Comparison of ENCODE assay signal across 20 cellular contexts in genomic region chr17:32268734-32269288, GRCh38. TPM values are rescaled to one million over a fixed set of nuclear protein-coding genes. Genes with fewer than 3 reads are reported as not detected.
DNase-seq lines count a peak whose midpoint lies in the region; FAIRE-seq and TF ChIP-seq lines count a peak whose summit lies in the region.
"Had no signal": no experiment of that assay in that cellular context is flagged by ENCODE, and none has a peak within 500 bp of the region (broad histone marks: within the 10 kb centered on the region; RNA-seq: fewer than 3 reads in every experiment).

No MANE protein-coding gene starts in this region.

- no peak overlapping the region for H3K27ac ChIP-seq in endothelial cell of umbilical vein (ENCODE audit: insufficient read depth, low read depth, low read length)
- H3K27ac ChIP-seq: 22Rv1, GM23248, KMS-11, SJSA1 had no signal

- no peaks in the 10 kb centered on the region for H4K20me1 ChIP-seq in endothelial cell of umbilical vein (replicated peaks; ENCODE audit: control insufficient read depth, extremely low read depth, insufficient read depth, low read length)

- H3K79me2 ChIP-seq in endothelial cell of umbilical vein (ENCODE audit: control insufficient read depth, insufficient read depth, low read length), result no peaks in the 10 kb centered on the region

- peaks cover 11 to 13% (median 12%) of the 10 kb centered on the region in 3 donors for H3K4me1 Mint-ChIP-seq in IgD-negative memory B cell

- H3K9me1 ChIP-seq in endothelial cell of umbilical vein (replicated peaks; ENCODE audit: control insufficient read depth, extremely low read depth, insufficient read depth, low read length), result no peaks in the 10 kb centered on the region

- peak overlapping the region in 3 of 4 donors; percentile 11 to 57 (median 35) for H3K4me3 Mint-ChIP-seq in IgD-negative memory B cell

- POLR2A ChIA-PET in endothelial cell of umbilical vein (lab: Charles Lee), result no interaction called here

- H3K9me3 ChIP-seq in endothelial cell of umbilical vein (replicated peaks; ENCODE audit: control insufficient read depth, insufficient read depth, low read length), result no peaks in the 10 kb centered on the region

- TF ChIP-seq CTCF in endothelial cell of umbilical vein (IDR thresholded peaks at IDR 0.05; ENCODE audit: extremely low read depth in 1 of 2, insufficient read depth in 1 of 2, low read depth in 1 of 2, low read length in 2 of 2) (no peak), GM10266 (IDR thresholded peaks at IDR 0.05; ENCODE audit: control insufficient read depth, insufficient read depth, low read depth, missing control alignments) (no peak)

- DNase-seq in DMS 273 (lab: John Stamatoyannopoulos, UW; ENCODE audit: unreplicated experiment) (peak; percentile 21), DMS 273 treated with DMSO at 0.1 percent for 48 hours (lab: John Stamatoyannopoulos, UW) (no peak), endothelial cell of umbilical vein (ENCODE audit: low read depth, low spot score) (no peak), urothelium cell line (ENCODE audit: low spot score) (no peak), SW 1271 (lab: John Stamatoyannopoulos, UW) (no peak), GM19240 (ENCODE audit: insufficient read length, low spot score) (no peak), GM10266 (ENCODE audit: extremely low spot score) (no peak)
- DNase-seq: GF-D8, NCI-H1417 treated with DMSO at 0.1 percent for 48 hours, NCI-H187 treated with DMSO at 0.1 percent for 48 hours, NCI-H226, NCI-H524 had no signal

- dilution Hi-C loops in endothelial cell of umbilical vein (cut with MboI; ENCODE audit: extremely low pct_ligation_motif_present, low sequenced_read_pairs), result no loop called here

- no peak for TF ChIP-seq POLR2A in endothelial cell of umbilical vein (IDR thresholded peaks at IDR 0.05; ENCODE audit: low read depth, low read length)

- peaks cover 10% of the 10 kb centered on the region for H3K4me1 ChIP-seq in endothelial cell of umbilical vein (ENCODE audit: control insufficient read depth, extremely low read depth, insufficient read depth, low read length)

- no peak overlapping the region for H2AFZ ChIP-seq in endothelial cell of umbilical vein (ENCODE audit: low read depth, low read length)
- H2AFZ ChIP-seq: GM23248 had no signal

- CTCF ChIA-PET in endothelial cell of umbilical vein (lab: Charles Lee), result no interaction called here

- H3K9ac ChIP-seq in endothelial cell of umbilical vein (replicated peaks; ENCODE audit: extremely low read depth, insufficient read depth, low read length), result no peak overlapping the region
- H3K9ac ChIP-seq: GM23248, KMS-11 had no signal

- no peak overlapping the region for H3K4me2 ChIP-seq in endothelial cell of umbilical vein (ENCODE audit: insufficient read depth, low read length)
- H3K4me2 ChIP-seq: KMS-11 had no signal

- FAIRE-seq in endothelial cell of umbilical vein (lab: Jason Lieb, UNC), result peak; percentile 18
- FAIRE-seq in urothelium cell line (lab: Jason Lieb, UNC), result peak; percentile 90
- FAIRE-seq: GM12878, GM19239 had no signal

- peaks cover 49 to 62% of the 10 kb centered on the region in 2 experiments for H3K27me3 ChIP-seq in endothelial cell of umbilical vein (ENCODE audit: control insufficient read depth in 2 of 2, insufficient read depth in 2 of 2, low read length in 2 of 2)

- H3K4me3 ChIP-seq in endothelial cell of umbilical vein (replicated peaks in 1 of 3; ENCODE audit: insufficient read depth in 1 of 3, low read depth in 1 of 3, low read length in 3 of 3), result no peak overlapping the region
- H3K4me3 ChIP-seq: GM12878, GM23248, SJSA1 had no signal

- no TSS peak for BruUV-seq in endothelial cell of umbilical vein (replicated peaks; lab: Mats Ljungman, UMichigan)

- peaks cover 48% of the 10 kb centered on the region for H3K27me3 Mint-ChIP-seq in IgD-negative memory B cell

- no peaks in the 10 kb centered on the region for H3K9me3 Mint-ChIP-seq in IgD-negative memory B cell

- intact Hi-C loops in endothelial cell of umbilical vein (cut with micrococcal nuclease), result no loop called here

- H3K27ac Mint-ChIP-seq in IgD-negative memory B cell, result no peak overlapping the region

- no peaks in the 10 kb centered on the region for H3K36me3 Mint-ChIP-seq in IgD-negative memory B cell

- no peaks in the 10 kb centered on the region for H3K36me3 ChIP-seq in endothelial cell of umbilical vein (ENCODE audit: control insufficient read depth in 2 of 2, extremely low read depth in 1 of 2, insufficient read depth in 2 of 2, low read length in 2 of 2)
- H3K36me3 ChIP-seq: SJSA1 had no signal

TF ChIP-seq in endothelial cell of umbilical vein, 7 proteins besides CTCF, POLR2A, EP300 and RAD21:
- TF ChIP-seq JUN (IDR thresholded peaks at IDR 0.05; ENCODE audit: borderline replicate concordance, insufficient read depth, insufficient read length, low read depth) (no peak), EZH2 (IDR thresholded peaks at IDR 0.05; ENCODE audit: borderline replicate concordance, low read depth, low read length, severe bottlenecking) (no peak), FOS (IDR thresholded peaks at IDR 0.05; ENCODE audit: borderline replicate concordance, insufficient read depth, low read length) (no peak), MYC (IDR thresholded peaks at IDR 0.05; ENCODE audit: low read depth, low read length) (no peak), GATA2 (IDR thresholded peaks at IDR 0.05; ENCODE audit: insufficient read depth, insufficient read length, low read depth, low read length) (no peak), POLR2AphosphoS5 (IDR thresholded peaks at IDR 0.05; ENCODE audit: insufficient read depth, low read depth, low read length) (no peak)
- TF ChIP-seq, protein P1, sequence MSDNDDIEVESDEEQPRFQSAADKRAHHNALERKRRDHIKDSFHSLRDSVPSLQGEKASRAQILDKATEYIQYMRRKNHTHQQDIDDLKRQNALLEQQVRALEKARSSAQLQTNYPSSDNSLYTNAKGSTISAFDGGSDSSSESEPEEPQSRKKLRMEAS (IDR thresholded peaks at IDR 0.05; ENCODE audit: insufficient read depth, insufficient read length), result no peak

RNA-seq across cellular contexts. Expression of gene RHBDL3, which starts 3.2 kb away (rescaled TPM):
- polyA plus RNA-seq in IgD-negative memory B cell (not detected), endothelial cell of umbilical vein (0.08 and 0.11 TPM in 2 replicates)
- 0.20 TPM in 1 of 2 replicates, not detected in the other for total RNA-seq in endothelial cell of umbilical vein
- 0.03 and 0.11 TPM in 2 replicates for polyA plus RNA-seq in endothelial cell of umbilical vein (2011; cell fraction: cytosol; rRNA removed)
- 0.05 and 0.10 TPM in 2 replicates for polyA plus RNA-seq in endothelial cell of umbilical vein (2011; cell fraction: nucleus; rRNA removed)
- 0.04 TPM in 1 of 2 replicates, not detected in the other for polyA plus RNA-seq in endothelial cell of umbilical vein (2012)
- polyA minus RNA-seq in endothelial cell of umbilical vein, result not detected in 2 replicates
- polyA minus RNA-seq in endothelial cell of umbilical vein (2011; cell fraction: cytosol; rRNA and poly(A)+ RNA removed), result not detected
- not detected in 2 replicates for polyA minus RNA-seq in endothelial cell of umbilical vein (2011; cell fraction: nucleus; rRNA and poly(A)+ RNA removed)
- polyA plus RNA-seq: CD14-positive monocyte had no signal
